Comparison of ENCODE assay signal across 9 cellular contexts in the genomic region with DNA sequence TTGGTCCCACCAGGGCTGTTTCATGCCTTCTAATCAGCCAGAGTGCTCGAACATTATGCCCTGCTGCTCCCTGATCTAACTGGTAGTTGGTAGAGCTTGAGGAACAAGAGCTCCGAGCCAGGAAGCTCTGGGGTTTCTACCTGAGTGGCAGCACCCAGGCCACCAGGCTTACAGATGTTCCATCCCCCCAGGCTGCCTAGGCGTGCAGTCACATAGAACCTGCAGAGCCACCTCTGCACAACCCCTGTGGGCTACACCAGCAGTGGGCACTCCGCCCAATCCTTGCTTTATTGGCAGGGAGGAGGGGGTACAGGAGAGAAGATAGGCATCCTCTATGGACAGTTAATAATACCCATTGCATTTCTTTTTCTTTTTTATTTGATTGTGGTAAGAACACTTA. TPM values are rescaled to one million over a fixed set of nuclear protein-coding genes. Genes with fewer than 3 reads are reported as not detected.
A peak's percentile ranks its signal among the peaks of the same experiment; 100 is the strongest.
DNase-seq lines count a peak whose midpoint lies in the region; ATAC-seq and TF ChIP-seq lines count a peak whose summit lies in the region.
"Had no signal": no experiment of that assay in that cellular context is flagged by ENCODE, and none has a peak within 500 bp of the region (broad histone marks: within the 10 kb centered on the region; RNA-seq: fewer than 3 reads in every experiment).

No MANE protein-coding gene starts in this region.

- peak overlapping the region; percentile 67 for H3K27ac Mint-ChIP-seq in activated CD8-positive, alpha-beta T cell treated with anti-CD3 and anti-CD28 coated beads for 36 hours
- peak overlapping the region; percentile 11 to 85 (median 53) for H3K27ac Mint-ChIP-seq in naive thymus-derived CD4-positive, alpha-beta T cell

- POLR2A ChIA-PET in activated CD8-positive, alpha-beta T cell treated with anti-CD3 and anti-CD28 coated beads for 36 hours (lab: Charles Lee): no interaction called here
- POLR2A ChIA-PET in naive thymus-derived CD4-positive, alpha-beta T cell (lab: Charles Lee): interaction anchor here (1.0 to 2.6 kb wide), 4 partner anchors 18 to 77 kb away, joined by 3 to 14 read pairs (median 3); no protein-coding TSS in a partner anchor

- no peak overlapping the region for H3K4me3 Mint-ChIP-seq in activated CD8-positive, alpha-beta T cell treated with anti-CD3 and anti-CD28 coated beads for 36 hours
- H3K4me3 Mint-ChIP-seq in naive thymus-derived CD4-positive, alpha-beta T cell: peak overlapping the region in 9 of 10 donors; percentile 58 to 78 (median 73)
- H3K4me3 Mint-ChIP-seq: nephron had no signal

- H3K36me3 Mint-ChIP-seq in activated CD8-positive, alpha-beta T cell treated with anti-CD3 and anti-CD28 coated beads for 36 hours (ENCODE audit: low read depth): peaks cover 25% of the 10 kb centered on the region
- H3K36me3 Mint-ChIP-seq in naive thymus-derived CD4-positive, alpha-beta T cell: peaks cover 0 to 29% (median 7%) of the 10 kb centered on the region in 5 donors

- no peaks in the 10 kb centered on the region for H3K27me3 Mint-ChIP-seq in activated CD8-positive, alpha-beta T cell treated with anti-CD3 and anti-CD28 coated beads for 36 hours
- H3K27me3 Mint-ChIP-seq in naive thymus-derived CD4-positive, alpha-beta T cell: no peaks in the 10 kb centered on the region

- DNase-seq in GM12865 (ENCODE audit: low read depth): peak; percentile 67
- peak; percentile 41 for DNase-seq in activated CD8-positive, alpha-beta T cell treated with anti-CD3 and anti-CD28 coated beads for 36 hours
- peak in 4 of 9 donors; percentile 16 to 30 (median 22) for DNase-seq in naive thymus-derived CD4-positive, alpha-beta T cell
- no peak for DNase-seq in head of caudate nucleus
- no peak for DNase-seq in NCI-H2171 treated with DMSO at 0.1 percent for 48 hours (lab: John Stamatoyannopoulos, UW)
- no peak for DNase-seq in OCI-M1 (lab: John Stamatoyannopoulos, UW)

- TF ChIP-seq CTCF in GM12865 (IDR thresholded peaks at IDR 0.05; ENCODE audit: insufficient read depth, low read depth, low read length, missing control alignments): no peak
- TF ChIP-seq CTCF in activated CD8-positive, alpha-beta T cell treated with anti-CD3 and anti-CD28 coated beads for 36 hours (IDR thresholded peaks at IDR 0.05): no peak

- peak; percentile 53 for ATAC-seq in GM21717 (IDR thresholded peaks at IDR 0.05; ENCODE audit: unreplicated experiment)
- ATAC-seq in activated CD8-positive, alpha-beta T cell treated with anti-CD3 and anti-CD28 coated beads for 36 hours: peak; percentile 69
- ATAC-seq in naive thymus-derived CD4-positive, alpha-beta T cell: peak; percentile 61
- no peak for ATAC-seq in HG03520 (IDR thresholded peaks at IDR 0.05; ENCODE audit: unreplicated experiment)

- H3K36me3 ChIP-seq in naive thymus-derived CD4-positive, alpha-beta T cell (ENCODE audit: control insufficient read depth in 2 of 3, insufficient read depth in 3 of 3, low read length in 3 of 3): peaks cover 0 to 15% (median 0%) of the 10 kb centered on the region in 3 experiments

- H3K4me3 ChIP-seq in GM12865 (ENCODE audit: low read depth, low read length): no peak overlapping the region
- H3K4me3 ChIP-seq in naive thymus-derived CD4-positive, alpha-beta T cell (ENCODE audit: low read length): peak overlapping the region; percentile 17

- H3K9me3 Mint-ChIP-seq in activated CD8-positive, alpha-beta T cell treated with anti-CD3 and anti-CD28 coated beads for 36 hours: no peaks in the 10 kb centered on the region
- H3K9me3 Mint-ChIP-seq in naive thymus-derived CD4-positive, alpha-beta T cell: peaks cover 0 to 1% (median 0%) of the 10 kb centered on the region in 11 donors
- H3K9me3 Mint-ChIP-seq: nephron had no signal

- CTCF ChIA-PET in activated CD8-positive, alpha-beta T cell treated with anti-CD3 and anti-CD28 coated beads for 36 hours (lab: Charles Lee): interaction anchor here (1.4 to 1.5 kb wide), 2 partner anchors 18 to 80 kb away, joined by 3 to 5 read pairs; no protein-coding TSS in a partner anchor
- CTCF ChIA-PET in naive thymus-derived CD4-positive, alpha-beta T cell (lab: Charles Lee): no interaction called here

- H3K27ac ChIP-seq in naive thymus-derived CD4-positive, alpha-beta T cell (ENCODE audit: low read depth, low read length): no peak overlapping the region

- no peaks in the 10 kb centered on the region for H3K9me3 ChIP-seq in naive thymus-derived CD4-positive, alpha-beta T cell (ENCODE audit: control insufficient read depth in 2 of 3, low read length in 3 of 3)

- H3K27me3 ChIP-seq in naive thymus-derived CD4-positive, alpha-beta T cell (ENCODE audit: control insufficient read depth in 2 of 2, insufficient read depth in 2 of 2, low read length in 2 of 2): no peaks in the 10 kb centered on the region

- intact Hi-C loops in activated CD8-positive, alpha-beta T cell treated with anti-CD3 and anti-CD28 coated beads for 36 hours (cut with micrococcal nuclease): no loop called here
- intact Hi-C loops in naive thymus-derived CD4-positive, alpha-beta T cell (cut with micrococcal nuclease): loop anchor here (1.0 to 5.0 kb wide), 4 partner anchors 19 to 46 kb away; no protein-coding TSS in a partner anchor
- intact Hi-C loops in head of caudate nucleus (cut with DNase I): no loop called here

- H3K4me1 Mint-ChIP-seq in activated CD8-positive, alpha-beta T cell treated with anti-CD3 and anti-CD28 coated beads for 36 hours (ENCODE audit: low read depth): peaks cover 23% of the 10 kb centered on the region
- peaks cover 17 to 35% (median 20%) of the 10 kb centered on the region in 7 donors for H3K4me1 Mint-ChIP-seq in naive thymus-derived CD4-positive, alpha-beta T cell

- H3K4me1 ChIP-seq in naive thymus-derived CD4-positive, alpha-beta T cell (ENCODE audit: control insufficient read depth in 2 of 2, insufficient read depth in 2 of 2, low read length in 2 of 2): peaks cover 18 to 26% of the 10 kb centered on the region in 2 donors

RNA-seq across cellular contexts. Expression of a gene that starts 21.8 kb away (rescaled TPM):
- 10 to 100 TPM; 24.0 to 25.7 TPM for total RNA-seq in activated CD8-positive, alpha-beta T cell treated with anti-CD3 and anti-CD28 coated beads for 36 hours
- 100 to 1,000 TPM in 1 of 5 experiments, 10 to 100 TPM in 2, 1 to 10 TPM in 1, under 1 TPM in 1; 0.70 to 102 (median 31.2) TPM for total RNA-seq in naive thymus-derived CD4-positive, alpha-beta T cell
- polyA plus RNA-seq in naive thymus-derived CD4-positive, alpha-beta T cell: under 1 TPM in 1 of 2 donors, not detected in 1; 0.28 TPM

Comparison
In these comparisons a context has a peak if more than half of its experiments do, and no peak if none do; other contexts are left out.
1. DNase-seq: peak in GM12865 (single experiment) and activated CD8-positive, alpha-beta T cell treated with anti-CD3 and anti-CD28 coated beads for 36 hours (single experiment); none in head of caudate nucleus (0 of 42), NCI-H2171 treated with DMSO at 0.1 percent for 48 hours (single experiment) and OCI-M1 (single experiment).
2. intact Hi-C loops: an anchor here in naive thymus-derived CD4-positive, alpha-beta T cell (1.0 to 5.0 kb wide); none called in activated CD8-positive, alpha-beta T cell treated with anti-CD3 and anti-CD28 coated beads for 36 hours and head of caudate nucleus.